Comparison of ENCODE assay signal across 8 cellular contexts in the genomic region with DNA sequence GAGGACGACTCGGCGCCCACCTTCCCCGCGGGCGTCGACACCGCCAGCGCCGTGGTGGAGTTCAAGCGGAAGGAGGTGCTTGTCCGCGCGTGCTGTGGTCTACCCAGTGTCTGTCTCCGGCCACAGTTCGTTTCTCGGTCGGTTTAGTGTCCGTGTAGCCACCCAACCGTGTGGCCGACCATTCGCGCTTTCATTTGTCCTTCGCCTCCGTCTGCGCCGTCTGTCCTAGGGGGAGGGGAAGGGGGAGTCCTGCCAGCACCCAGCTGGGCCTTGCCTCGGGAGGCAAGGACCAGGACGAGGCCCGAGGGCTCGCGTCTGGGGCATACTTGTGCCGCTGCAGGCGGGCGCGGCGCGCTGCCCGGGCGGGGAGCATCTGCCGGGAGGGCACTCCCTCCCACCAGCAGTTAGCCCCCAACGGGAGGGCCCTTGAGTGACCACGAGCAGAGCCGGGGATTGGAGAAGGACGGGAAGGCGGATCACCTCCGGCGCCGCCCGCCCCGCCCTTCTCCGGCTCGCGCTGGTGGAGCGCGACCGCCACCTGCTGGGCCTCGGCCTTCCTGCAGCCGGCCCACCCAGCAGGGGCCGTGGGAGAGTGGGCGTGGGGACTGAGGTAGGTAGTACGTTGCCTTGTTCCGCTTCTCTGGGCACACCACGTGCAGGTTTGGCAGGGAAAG. TPM values are rescaled to one million over a fixed set of nuclear protein-coding genes. Genes with fewer than 3 reads are reported as not detected.
A peak's percentile ranks its signal among the peaks of the same experiment; 100 is the strongest.
DNase-seq lines count a peak whose midpoint lies in the region; ATAC-seq, FAIRE-seq and TF ChIP-seq lines count a peak whose summit lies in the region.

No MANE protein-coding gene starts in this region.

- H3K4me3 Mint-ChIP-seq in brain: peak overlapping the region; percentile 86 to 88 (median 87)

- FAIRE-seq in GM12891 (lab: Jason Lieb, UNC): peak; percentile 98

- no peak overlapping the region for H3K27ac ChIP-seq in gastrocnemius medialis

- DNase-seq in GM12891 (ENCODE audit: insufficient read length, low spot score): peak; percentile 95
- DNase-seq in NB4 (ENCODE audit: low read depth): peak; percentile 91
- DNase-seq in UCSD-AML1 (lab: John Stamatoyannopoulos, UW; ENCODE audit: unreplicated experiment): peak; percentile 82
- DNase-seq in gastrocnemius medialis: peak; percentile 31 to 56
- no peak for DNase-seq in NCI-H446 treated with DMSO at 0.1 percent for 48 hours (lab: John Stamatoyannopoulos, UW)

- H3K4me1 Mint-ChIP-seq in brain: peaks cover 8% of the 10 kb centered on the region

- no peaks in the 10 kb centered on the region for H3K36me3 Mint-ChIP-seq in brain

- no peaks in the 10 kb centered on the region for H3K36me3 ChIP-seq in iPS-15b (ENCODE audit: control insufficient read depth, insufficient read depth, low read length)
- no peaks in the 10 kb centered on the region for H3K36me3 ChIP-seq in gastrocnemius medialis

- intact Hi-C loops in gastrocnemius medialis (cut with DNase I; ENCODE audit: low total_unique reads): loop anchor here (1.0 kb wide), 2 partner anchors 239 to 352 kb away; no protein-coding TSS in a partner anchor

- in situ Hi-C loops in gastrocnemius medialis (cut with MboI; ENCODE audit: low sequenced_read_pairs in 4 of 4): loop anchor here in 2 of 4 donors (10.0 to 25.0 kb wide), 3 partner anchors 230 to 343 kb away; no protein-coding TSS in a partner anchor

- H3K9ac ChIP-seq in iPS-15b (ENCODE audit: low read depth, low read length): peak overlapping the region; percentile 81

- TF ChIP-seq POLR2A in GM12891 (IDR thresholded peaks at IDR 0.05; ENCODE audit: low read depth, low read length) (no peak), NB4 (IDR thresholded peaks at IDR 0.05; ENCODE audit: extremely low read depth, insufficient read length) (peak; percentile 7), gastrocnemius medialis (IDR thresholded peaks at IDR 0.05) (no peak)

- H3K4me3 ChIP-seq in NB4 (ENCODE audit: low read depth, low read length) (peak overlapping the region; percentile 54), iPS-15b (ENCODE audit: low read depth, low read length) (peak overlapping the region; percentile 73), gastrocnemius medialis (peak overlapping the region; percentile 60 to 79 (median 68))

- H3K9me3 ChIP-seq in iPS-15b (ENCODE audit: control insufficient read depth, insufficient read depth, low read length): no peaks in the 10 kb centered on the region
- no peaks in the 10 kb centered on the region for H3K9me3 ChIP-seq in gastrocnemius medialis

- peaks cover 25% of the 10 kb centered on the region for H3K27me3 Mint-ChIP-seq in brain

- H3K4me1 ChIP-seq in iPS-15b (ENCODE audit: control insufficient read depth, insufficient read depth, low read length) (no peaks in the 10 kb centered on the region), gastrocnemius medialis (peaks cover 0 to 7% of the 10 kb centered on the region in 2 donors)

- peak overlapping the region in 3 of 5 experiments; percentile 28 to 59 (median 48) for H3K27ac Mint-ChIP-seq in brain

- peaks cover 0 to 3% (median 0%) of the 10 kb centered on the region in 5 experiments for H3K9me3 Mint-ChIP-seq in brain

- H3K27me3 ChIP-seq in iPS-15b (ENCODE audit: control insufficient read depth, insufficient read depth, low read length) (peaks cover 12% of the 10 kb centered on the region), gastrocnemius medialis (no peaks in the 10 kb centered on the region)

- TF ChIP-seq CTCF in NB4 (IDR thresholded peaks at IDR 0.05; ENCODE audit: low read depth, low read length): peak; percentile 64
- TF ChIP-seq CTCF in brain (conservative IDR thresholded peaks at IDR 0.05): peak; percentile 99 to 100
- peak; percentile 96 to 100 (median 98) for TF ChIP-seq CTCF in gastrocnemius medialis (IDR thresholded peaks at IDR 0.05 in 4 of 5, conservative IDR thresholded peaks at IDR 0.05 in 1 of 5)

- ATAC-seq in HG02588 (IDR thresholded peaks at IDR 0.05; ENCODE audit: unreplicated experiment): peak; percentile 87
- peak; percentile 89 to 93 for ATAC-seq in gastrocnemius medialis

TF ChIP-seq in GM12891, 5 proteins besides CTCF, POLR2A, EP300 and RAD21:
- no peak for TF ChIP-seq POU2F2 (IDR thresholded peaks at IDR 0.05; ENCODE audit: low read depth, low read length)
- TF ChIP-seq SPI1 (IDR thresholded peaks at IDR 0.05; ENCODE audit: low read depth, low read length): no peak
- no peak for TF ChIP-seq TAF1 (IDR thresholded peaks at IDR 0.05; ENCODE audit: low read depth, low read length)
- no peak for TF ChIP-seq POLR2AphosphoS5 (IDR thresholded peaks at IDR 0.05; ENCODE audit: low read depth, low read length)
- TF ChIP-seq PAX5 (IDR thresholded peaks at IDR 0.05; ENCODE audit: insufficient read depth, low read length, severe bottlenecking): peak; percentile 2

RNA-seq across cellular contexts. Expression of gene RET, which starts 28.4 kb away (rescaled TPM):
- 0.03 TPM for polyA plus RNA-seq in GM12891 (2012; ENCODE audit: low read depth, missing spikeins)
- polyA plus RNA-seq in brain (ENCODE audit: insufficient read depth, low read depth, low replicate concordance): 23.7 TPM
- 1 to 10 TPM in 1 of 4 donors, under 1 TPM in 3; 0.51 to 1.2 (median 0.62) TPM for total RNA-seq in gastrocnemius medialis

RNA-seq across cellular contexts. Expression of gene CSGALNACT2, which starts 33.0 kb away (rescaled TPM):
- polyA plus RNA-seq in GM12891 (2012; ENCODE audit: low read depth, missing spikeins): 4.2 TPM
- polyA plus RNA-seq in brain (ENCODE audit: insufficient read depth, low read depth, low replicate concordance): 8.0 TPM
- 10 to 100 TPM; 12.3 to 17.3 (median 14.1) TPM for total RNA-seq in gastrocnemius medialis
